10 cellular contexts compared by ENCODE assay signal in the genomic region with DNA sequence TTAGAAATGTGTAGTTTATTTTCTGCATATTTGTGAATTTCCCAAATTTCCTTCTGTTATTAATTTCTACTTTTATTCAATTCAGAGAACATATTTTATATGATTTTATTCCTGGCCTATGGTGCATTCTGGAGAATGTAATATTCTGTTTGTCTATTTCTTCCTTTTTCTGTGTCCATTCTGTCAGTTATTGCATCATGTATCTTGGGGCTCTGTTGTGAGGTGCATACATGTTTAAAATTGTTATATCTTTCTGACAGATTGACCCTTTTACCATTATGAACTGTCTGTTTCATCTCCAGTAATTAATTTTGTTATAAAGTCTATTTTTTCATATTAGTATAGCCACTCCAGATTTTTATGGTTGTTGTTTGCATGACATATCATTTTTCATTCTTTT.
"Had no signal": no experiment of that assay in that cellular context is flagged by ENCODE, and none has a peak within 500 bp of the region (broad histone marks: within the 10 kb centered on the region; RNA-seq: fewer than 3 reads in every experiment).

No MANE protein-coding gene starts in this region.

- ATAC-seq: GM23338, HCT116 had no signal

- H3K27ac ChIP-seq: GM23248 had no signal

- H3K4me1 Mint-ChIP-seq: GM23338, H9 had no signal

- H3K4me2 ChIP-seq: GM23338 had no signal

- H3K36me3 ChIP-seq: HAP-1 had no signal

- H3K9ac ChIP-seq: GM23248 had no signal

- H3K4me3 Mint-ChIP-seq: GM23338, H9, HFFc6 had no signal

- H2AFZ ChIP-seq: GM23248, GM23338 had no signal

- H3K27ac Mint-ChIP-seq: GM23338, H9, HFFc6 had no signal

- H3K9me3 ChIP-seq: HAP-1 had no signal

- DNase-seq: GM23248, GOT3, H9, HCEC 1CT, HFFc6 had no signal

- H3K4me3 ChIP-seq: GM23248, GM23338, HAP-1 had no signal

- FAIRE-seq: H1, H54 had no signal
